In the genomic region with DNA sequence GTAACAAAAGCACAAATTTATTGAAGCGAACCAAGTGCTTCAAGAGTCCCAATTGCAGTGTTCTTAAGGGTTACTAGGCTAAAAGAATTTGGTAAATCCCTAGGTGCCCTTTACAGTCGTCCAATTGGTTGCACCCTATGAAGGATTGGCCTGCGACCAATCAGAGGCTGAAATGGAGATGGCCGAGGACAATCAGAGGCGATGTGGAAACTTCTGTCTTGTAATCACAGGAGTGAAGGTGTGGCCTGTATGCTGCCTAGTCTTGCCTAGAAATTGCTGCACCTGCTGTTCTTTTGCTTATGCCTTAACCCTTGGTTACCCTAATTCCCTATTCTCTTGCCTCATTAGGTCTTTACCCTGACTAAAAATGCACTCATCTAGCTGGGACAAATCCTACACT, we compare ENCODE assay signal across 8 cellular contexts. TPM values are rescaled to one million over a fixed set of nuclear protein-coding genes. Genes with fewer than 3 reads are reported as not detected.
A peak's percentile ranks its signal among the peaks of the same experiment; 100 is the strongest.
DNase-seq lines count a peak whose midpoint lies in the region; ATAC-seq and TF ChIP-seq lines count a peak whose summit lies in the region.

No MANE protein-coding gene starts in this region.

- no peaks in the 10 kb centered on the region for H3K9me3 Mint-ChIP-seq in activated T-helper 2 cell treated with anti-CD3 and anti-CD28 coated beads, Interferon-gamma antibody, Interleukin-2, Interleukin-4, amounts not matched to agents 10 μg/mL and 5 μg/mL and 100 μg/mL, durations not matched to agents 14 hours and 24 hours and 36 hours

- no peaks in the 10 kb centered on the region for H3K27me3 ChIP-seq in BLaER1
- H3K27me3 ChIP-seq in HUES64 (ENCODE audit: insufficient read depth, low read length), result no peaks in the 10 kb centered on the region
- H3K27me3 ChIP-seq in tibial artery, result no peaks in the 10 kb centered on the region

- peak overlapping the region; percentile 85 for H3K27ac Mint-ChIP-seq in activated T-helper 2 cell treated with anti-CD3 and anti-CD28 coated beads, Interferon-gamma antibody, Interleukin-2, Interleukin-4, amounts not matched to agents 10 μg/mL and 5 μg/mL and 100 μg/mL, durations not matched to agents 14 hours and 24 hours and 36 hours

- H3K4me3 ChIP-seq in BLaER1 (no peak overlapping the region), HUES64 (ENCODE audit: low read length) (peak overlapping the region; percentile 80; the same call in 1 of the 2 replicates), mucosa of descending colon (no peak overlapping the region), tibial artery (peak overlapping the region in 1 of 2 donors; percentile 79)

- TF ChIP-seq CTCF in mucosa of descending colon (IDR thresholded peaks at IDR 0.05), result no peak
- TF ChIP-seq CTCF in tibial artery (IDR thresholded peaks at IDR 0.05), result no peak

- DNase-seq in activated T-helper 2 cell treated with anti-CD3 and anti-CD28 coated beads, Interferon-gamma antibody, Interleukin-2, Interleukin-4, amounts not matched to agents 10 μg/mL and 5 μg/mL and 100 μg/mL, durations not matched to agents 14 hours and 24 hours and 36 hours (ENCODE audit: low spot score), result no peak
- peak in 1 of 3 donors; percentile 51 for DNase-seq in mucosa of descending colon
- no peak for DNase-seq in NCI-H345 (lab: John Stamatoyannopoulos, UW)
- DNase-seq in NCI-H1930 (lab: John Stamatoyannopoulos, UW), result no peak
- no peak for DNase-seq in tibial artery
- no peak for DNase-seq in posterior vena cava (ENCODE audit: low spot score)

- H3K27ac ChIP-seq in BLaER1 (no peak overlapping the region), HUES64 (ENCODE audit: low read depth, low read length) (0 out of 2 replicates have a peak overlapping the region, but pooled peaks have one; percentile 74), tibial artery (peak overlapping the region in 1 of 2 donors; percentile 81)

- peaks cover 35% of the 10 kb centered on the region for H3K36me3 Mint-ChIP-seq in activated T-helper 2 cell treated with anti-CD3 and anti-CD28 coated beads, Interferon-gamma antibody, Interleukin-2, Interleukin-4, amounts not matched to agents 10 μg/mL and 5 μg/mL and 100 μg/mL, durations not matched to agents 14 hours and 24 hours and 36 hours (ENCODE audit: low read depth)

- no peaks in the 10 kb centered on the region for H3K27me3 Mint-ChIP-seq in activated T-helper 2 cell treated with anti-CD3 and anti-CD28 coated beads, Interferon-gamma antibody, Interleukin-2, Interleukin-4, amounts not matched to agents 10 μg/mL and 5 μg/mL and 100 μg/mL, durations not matched to agents 14 hours and 24 hours and 36 hours (ENCODE audit: low read depth)

- peak overlapping the region; percentile 99 for H3K4me3 Mint-ChIP-seq in activated T-helper 2 cell treated with anti-CD3 and anti-CD28 coated beads, Interferon-gamma antibody, Interleukin-2, Interleukin-4, amounts not matched to agents 10 μg/mL and 5 μg/mL and 100 μg/mL, durations not matched to agents 14 hours and 24 hours and 36 hours (ENCODE audit: low read depth)

- peaks cover 27% of the 10 kb centered on the region for H4K20me1 ChIP-seq in BLaER1

- H3K9me3 ChIP-seq in BLaER1 (no peaks in the 10 kb centered on the region), HUES64 (ENCODE audit: insufficient read depth, low read depth, low read length) (peaks cover 5% of the 10 kb centered on the region; the same call in 1 of the 2 replicates), mucosa of descending colon (no peaks in the 10 kb centered on the region), tibial artery (no peaks in the 10 kb centered on the region)

- H3K4me1 ChIP-seq in BLaER1 (peaks cover 47% of the 10 kb centered on the region), HUES64 (ENCODE audit: insufficient read depth, low read length) (peaks cover 40% of the 10 kb centered on the region), mucosa of descending colon (ENCODE audit: low read depth) (peaks cover 12% of the 10 kb centered on the region), tibial artery (peaks cover 0 to 29% (median 13%) of the 10 kb centered on the region in 4 donors)

- peaks cover under 1% of the 10 kb centered on the region; the same call in 1 of the 2 replicates for H3K36me3 ChIP-seq in BLaER1
- peaks cover 7% of the 10 kb centered on the region for H3K36me3 ChIP-seq in HUES64 (ENCODE audit: insufficient read depth, low read length)
- no peaks in the 10 kb centered on the region for H3K36me3 ChIP-seq in mucosa of descending colon (ENCODE audit: low read depth)
- no peaks in the 10 kb centered on the region for H3K36me3 ChIP-seq in tibial artery

- H3K9ac ChIP-seq in BLaER1 (no peak overlapping the region), HUES64 (ENCODE audit: low read depth, low read length) (no peak overlapping the region)

- intact Hi-C loops in activated T-helper 2 cell treated with anti-CD3 and anti-CD28 coated beads, Interferon-gamma antibody, Interleukin-2, Interleukin-4, amounts not matched to agents 10 μg/mL and 5 μg/mL and 100 μg/mL, durations not matched to agents 14 hours and 24 hours and 36 hours (cut with micrococcal nuclease), result loop anchor here (5.0 to 10.0 kb wide), 2 partner anchors 45 to 192 kb away; no protein-coding TSS in a partner anchor
- intact Hi-C loops in mucosa of descending colon (cut with DNase I, micrococcal nuclease), result loop anchor here in 1 of 2 donors (10.0 kb wide), 1 partner anchor 168 kb away; no protein-coding TSS in a partner anchor
- intact Hi-C loops in tibial artery (cut with DNase I; ENCODE audit: low total_unique reads), result loop anchor here (5.0 kb wide), 2 partner anchors 90 to 150 kb away; a partner anchor contains a TSS
- intact Hi-C loops in posterior vena cava (cut with DNase I), result no loop called here

- H3K4me2 ChIP-seq in BLaER1, result peak overlapping the region; percentile 93

- 95% methylated on average over 5 of the region's 5 CpGs for WGBS in HUES64

- H3K4me1 Mint-ChIP-seq in activated T-helper 2 cell treated with anti-CD3 and anti-CD28 coated beads, Interferon-gamma antibody, Interleukin-2, Interleukin-4, amounts not matched to agents 10 μg/mL and 5 μg/mL and 100 μg/mL, durations not matched to agents 14 hours and 24 hours and 36 hours (ENCODE audit: low read depth), result peaks cover 37% of the 10 kb centered on the region

- peak; percentile 49 for ATAC-seq in mucosa of descending colon

RNA-seq across cellular contexts. Expression of a gene that starts 1.1 kb away (rescaled TPM):
- 22.5 TPM for polyA plus RNA-seq in HUES64 (2013, experiment 1 of 2)
- 23.6 TPM for polyA plus RNA-seq in HUES64 (2013, experiment 2 of 2)
- 35.1 and 35.3 TPM in 2 replicates for total RNA-seq in activated T-helper 2 cell treated with anti-CD3 and anti-CD28 coated beads, Interferon-gamma antibody, Interleukin-2, Interleukin-4, amounts not matched to agents 10 μg/mL and 5 μg/mL and 100 μg/mL, durations not matched to agents 14 hours and 24 hours and 36 hours
- total RNA-seq in mucosa of descending colon (10 to 100 TPM in 2 of 3 donors, 1 to 10 TPM in 1; 9.5 to 16.9 (median 11.1) TPM), posterior vena cava (10 to 100 TPM; 12.8 to 13.2 TPM)

Comparison
In these comparisons a context has a peak if more than half of its experiments do, and no peak if none do; other contexts are left out.
1. intact Hi-C loops: an anchor here in activated T-helper 2 cell treated with anti-CD3 and anti-CD28 coated beads, Interferon-gamma antibody, Interleukin-2, Interleukin-4, amounts not matched to agents 10 μg/mL and 5 μg/mL and 100 μg/mL, durations not matched to agents 14 hours and 24 hours and 36 hours (5.0 to 10.0 kb wide) and tibial artery (5.0 kb wide); none called in posterior vena cava.